Comparison of ENCODE assay signal across 19 cellular contexts in the genomic region with DNA sequence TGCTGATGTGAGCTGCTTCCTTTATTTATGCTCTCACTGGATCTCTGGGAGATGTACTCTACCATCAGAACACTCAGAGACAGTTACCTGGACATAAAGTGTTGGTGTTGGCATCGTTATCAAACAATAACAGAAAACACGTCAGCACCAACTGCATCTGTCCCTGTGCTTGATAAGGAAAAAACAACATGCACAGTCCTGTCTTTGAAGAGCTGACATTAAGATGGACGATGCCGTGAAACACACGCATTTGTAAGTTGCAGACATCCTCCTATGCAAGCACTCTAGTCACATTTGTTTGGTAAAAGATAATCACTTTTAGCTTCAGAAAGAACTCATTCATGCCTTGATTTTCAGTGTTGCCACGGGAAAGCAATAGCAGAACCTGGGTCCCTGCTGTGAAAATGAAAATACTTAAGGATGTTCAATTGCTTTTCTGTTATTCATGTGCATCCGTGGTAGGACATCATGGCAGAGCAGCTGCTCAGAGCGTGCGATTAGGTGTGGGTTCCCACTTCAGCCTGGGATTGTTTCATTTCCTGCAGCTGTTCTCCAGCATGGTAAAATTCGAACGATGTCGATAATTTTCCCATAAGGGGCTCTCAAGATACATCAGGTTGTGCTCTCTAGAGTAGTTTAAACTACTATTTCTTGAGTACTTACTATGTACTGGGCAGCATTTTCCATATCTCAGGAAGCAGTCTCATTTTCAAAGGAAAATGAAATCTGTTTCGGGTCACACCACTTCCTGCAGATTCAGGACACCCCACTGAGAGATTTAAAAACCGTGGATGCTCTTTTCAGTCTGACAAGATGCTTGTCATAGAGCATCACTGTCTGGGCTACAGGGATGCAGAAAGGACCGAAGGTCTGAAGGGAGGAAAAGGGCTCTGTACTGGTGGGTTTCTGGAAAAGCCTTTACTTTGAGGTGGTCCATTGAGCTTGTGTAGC.
DNase-seq lines count a peak whose midpoint lies in the region; ATAC-seq and TF ChIP-seq lines count a peak whose summit lies in the region.
"Had no signal": no experiment of that assay in that cellular context is flagged by ENCODE, and none has a peak within 500 bp of the region (broad histone marks: within the 10 kb centered on the region; RNA-seq: fewer than 3 reads in every experiment).

No MANE protein-coding gene starts in this region.

- DNase-seq in CD4-positive, alpha-beta memory T cell = no peak
- DNase-seq in NCI-H128 (lab: John Stamatoyannopoulos, UW; ENCODE audit: unreplicated experiment) = peak; percentile 61
- peak; percentile 63 for DNase-seq in NCI-H748 treated with DMSO at 0.1 percent for 48 hours (lab: John Stamatoyannopoulos, UW)
- no peak for DNase-seq in endodermal cell
- DNase-seq in Right ventricle myocardium inferior (ENCODE audit: missing footprints) = no peak
- no peak for DNase-seq in activated CD4-positive, alpha-beta memory T cell treated with anti-CD3 and anti-CD28 coated beads for 36 hours
- DNase-seq in activated naive CD4-positive, alpha-beta T cell treated with Interleukin-2 at 50 U/mL for 16 hours = no peak
- no peak for DNase-seq in HEK293T (ENCODE audit: extremely low spot score)
- DNase-seq: activated B cell treated with CpG ODN at 0.5 μM for 24 hours; activated naive CD4-positive, alpha-beta T cell; effector CD8-positive, alpha-beta T cell; GM23248; islet precursor cell; MG63; NCI-H526 treated with DMSO at 0.1 percent for 48 hours; Peyer's patch; right cardiac atrium had no signal

- H3K4me3 Mint-ChIP-seq in CD4-positive, alpha-beta memory T cell = peak overlapping the region in 2 of 8 donors; percentile 9 to 29
- no peak overlapping the region for H3K4me3 Mint-ChIP-seq in endodermal cell
- no peak overlapping the region for H3K4me3 Mint-ChIP-seq in activated CD4-positive, alpha-beta memory T cell treated with anti-CD3 and anti-CD28 coated beads for 36 hours
- H3K4me3 Mint-ChIP-seq: activated B cell treated with CpG ODN at 0.5 μM for 24 hours, memory B cell had no signal

- ATAC-seq in Right ventricle myocardium inferior = no peak

- no peaks in the 10 kb centered on the region for H3K27me3 Mint-ChIP-seq in CD4-positive, alpha-beta memory T cell
- H3K27me3 Mint-ChIP-seq in endodermal cell (ENCODE audit: insufficient read depth) = no peaks in the 10 kb centered on the region
- no peaks in the 10 kb centered on the region for H3K27me3 Mint-ChIP-seq in activated CD4-positive, alpha-beta memory T cell treated with anti-CD3 and anti-CD28 coated beads for 36 hours
- H3K27me3 Mint-ChIP-seq: activated B cell treated with CpG ODN at 0.5 μM for 24 hours, memory B cell had no signal

- H3K36me3 ChIP-seq in CD4-positive, alpha-beta memory T cell (ENCODE audit: insufficient read depth, low read length) = no peaks in the 10 kb centered on the region
- H3K36me3 ChIP-seq in endodermal cell (ENCODE audit: control insufficient read depth, insufficient read depth, low read length) = no peaks in the 10 kb centered on the region
- H3K36me3 ChIP-seq: MG63, neutrophil, Peyer's patch had no signal

- WGBS in endodermal cell (ENCODE audit: insufficient coverage in 1 of 2, insufficient read length in 1 of 2), 2 experiments = 82 to 90% methylated on average over 14 to 15 of the region's 15 CpGs

- peaks cover 8 to 33% of the 10 kb centered on the region in 2 donors for H3K36me3 Mint-ChIP-seq in CD4-positive, alpha-beta memory T cell
- H3K36me3 Mint-ChIP-seq in endodermal cell (ENCODE audit: low read depth) = no peaks in the 10 kb centered on the region
- peaks cover 7% of the 10 kb centered on the region for H3K36me3 Mint-ChIP-seq in activated CD4-positive, alpha-beta memory T cell treated with anti-CD3 and anti-CD28 coated beads for 36 hours

- intact Hi-C loops in CD4-positive, alpha-beta memory T cell (cut with micrococcal nuclease) = no loop called here
- intact Hi-C loops in Right ventricle myocardium inferior (cut with DNase I) = no loop called here
- intact Hi-C loops in activated CD4-positive, alpha-beta memory T cell treated with anti-CD3 and anti-CD28 coated beads for 36 hours (cut with micrococcal nuclease) = no loop called here

- peaks cover 39% of the 10 kb centered on the region for H3K4me1 ChIP-seq in CD4-positive, alpha-beta memory T cell (ENCODE audit: insufficient read depth, low read length)
- H3K4me1 ChIP-seq in endodermal cell (ENCODE audit: control insufficient read depth, insufficient read depth, low read length) = peaks cover 3% of the 10 kb centered on the region

- no peak overlapping the region for H3K9ac ChIP-seq in endodermal cell (ENCODE audit: extremely low read depth, low read length, poor library complexity, severe bottlenecking)
- H3K9ac ChIP-seq: GM23248 had no signal

- no peaks in the 10 kb centered on the region for H3K9me3 ChIP-seq in CD4-positive, alpha-beta memory T cell (ENCODE audit: control insufficient read depth in 1 of 2, low read length in 2 of 2)
- peaks cover 15% of the 10 kb centered on the region for H3K9me3 ChIP-seq in endodermal cell (ENCODE audit: control insufficient read depth, low read length)
- H3K9me3 ChIP-seq: MG63, neutrophil, Peyer's patch had no signal

- no peak overlapping the region for H3K27ac ChIP-seq in CD4-positive, alpha-beta memory T cell (ENCODE audit: low read depth, low read length)
- H3K27ac ChIP-seq in endodermal cell (ENCODE audit: low read depth, low read length) = peak overlapping the region; percentile 50
- H3K27ac ChIP-seq: GM23248, neutrophil, Peyer's patch had no signal

- POLR2A ChIA-PET in CD4-positive, alpha-beta memory T cell (lab: Charles Lee; ENCODE audit: partially characterized antibody) = interaction anchor here (1.2 to 2.4 kb wide), 2 partner anchors 8 to 10 kb away, joined by 5 to 11 read pairs; no protein-coding TSS in a partner anchor
- POLR2A ChIA-PET in activated CD4-positive, alpha-beta memory T cell treated with anti-CD3 and anti-CD28 coated beads for 36 hours (lab: Charles Lee) = no interaction called here
- POLR2A ChIA-PET in HEK293T (lab: Yijun Ruan, JAX) = no interaction called here

- no peak overlapping the region for H3K4me3 ChIP-seq in CD4-positive, alpha-beta memory T cell (ENCODE audit: low read length in 2 of 2)
- no peak overlapping the region for H3K4me3 ChIP-seq in endodermal cell (ENCODE audit: low read length)
- H3K4me3 ChIP-seq: GM23248, MG63, Peyer's patch had no signal

- CTCF ChIA-PET in CD4-positive, alpha-beta memory T cell (lab: Charles Lee; ENCODE audit: partially characterized antibody) = interaction anchor here (0.6 kb wide), 1 partner anchor 99 kb away, joined by 3 read pairs; no protein-coding TSS in a partner anchor
- CTCF ChIA-PET in activated CD4-positive, alpha-beta memory T cell treated with anti-CD3 and anti-CD28 coated beads for 36 hours (lab: Charles Lee) = no interaction called here
- CTCF ChIA-PET in HEK293T (lab: Yijun Ruan, JAX) = interaction anchor here (0.7 kb wide), 1 partner anchor 284 kb away, joined by 3 read pairs; no protein-coding TSS in a partner anchor

- peak overlapping the region in 5 of 7 donors; percentile 18 to 83 (median 72) for H3K27ac Mint-ChIP-seq in CD4-positive, alpha-beta memory T cell
- H3K27ac Mint-ChIP-seq in endodermal cell = no peak overlapping the region
- no peak overlapping the region for H3K27ac Mint-ChIP-seq in activated CD4-positive, alpha-beta memory T cell treated with anti-CD3 and anti-CD28 coated beads for 36 hours
- H3K27ac Mint-ChIP-seq: memory B cell had no signal

- peaks cover 0 to 8% (median 2%) of the 10 kb centered on the region in 8 donors for H3K9me3 Mint-ChIP-seq in CD4-positive, alpha-beta memory T cell
- peaks cover 26% of the 10 kb centered on the region for H3K9me3 Mint-ChIP-seq in endodermal cell
- H3K9me3 Mint-ChIP-seq in activated CD4-positive, alpha-beta memory T cell treated with anti-CD3 and anti-CD28 coated beads for 36 hours = peaks cover 6% of the 10 kb centered on the region
- H3K9me3 Mint-ChIP-seq: activated B cell treated with CpG ODN at 0.5 μM for 24 hours, memory B cell had no signal

- TF ChIP-seq CTCF in endodermal cell (conservative IDR thresholded peaks at IDR 0.05) = no peak

- peaks cover 38 to 65% (median 54%) of the 10 kb centered on the region in 4 donors for H3K4me1 Mint-ChIP-seq in CD4-positive, alpha-beta memory T cell
- peaks cover 5% of the 10 kb centered on the region for H3K4me1 Mint-ChIP-seq in endodermal cell
- H3K4me1 Mint-ChIP-seq in activated CD4-positive, alpha-beta memory T cell treated with anti-CD3 and anti-CD28 coated beads for 36 hours (ENCODE audit: low read depth) = peaks cover 44% of the 10 kb centered on the region

- no peaks in the 10 kb centered on the region for H3K27me3 ChIP-seq in CD4-positive, alpha-beta memory T cell (ENCODE audit: insufficient read depth, low read length)
- no peaks in the 10 kb centered on the region for H3K27me3 ChIP-seq in endodermal cell (ENCODE audit: control insufficient read depth, insufficient read depth, low read length, poor library complexity, severe bottlenecking)
- H3K27me3 ChIP-seq: MG63, neutrophil, Peyer's patch had no signal

TF ChIP-seq in HEK293T, 16 proteins besides CTCF, POLR2A, EP300 and RAD21:
- TF ChIP-seq LEF1 (IDR thresholded peaks at IDR 0.05; ENCODE audit: borderline replicate concordance) (no peak), FOXM1 (IDR thresholded peaks at IDR 0.05; ENCODE audit: borderline replicate concordance) (no peak), NFRKB (IDR thresholded peaks at IDR 0.05) (no peak), SUZ12 (IDR thresholded peaks at IDR 0.05) (no peak), TARDBP (IDR thresholded peaks at IDR 0.05) (no peak), BHLHE40 (IDR thresholded peaks at IDR 0.05; ENCODE audit: borderline replicate concordance) (no peak), FOXK2 (IDR thresholded peaks at IDR 0.05) (no peak), HDGF (IDR thresholded peaks at IDR 0.05; ENCODE audit: borderline replicate concordance) (no peak), L3MBTL2 (conservative IDR thresholded peaks at IDR 0.05) (no peak), CTBP1 (IDR thresholded peaks at IDR 0.05; ENCODE audit: borderline replicate concordance) (no peak)
- TF ChIP-seq, protein P1, sequence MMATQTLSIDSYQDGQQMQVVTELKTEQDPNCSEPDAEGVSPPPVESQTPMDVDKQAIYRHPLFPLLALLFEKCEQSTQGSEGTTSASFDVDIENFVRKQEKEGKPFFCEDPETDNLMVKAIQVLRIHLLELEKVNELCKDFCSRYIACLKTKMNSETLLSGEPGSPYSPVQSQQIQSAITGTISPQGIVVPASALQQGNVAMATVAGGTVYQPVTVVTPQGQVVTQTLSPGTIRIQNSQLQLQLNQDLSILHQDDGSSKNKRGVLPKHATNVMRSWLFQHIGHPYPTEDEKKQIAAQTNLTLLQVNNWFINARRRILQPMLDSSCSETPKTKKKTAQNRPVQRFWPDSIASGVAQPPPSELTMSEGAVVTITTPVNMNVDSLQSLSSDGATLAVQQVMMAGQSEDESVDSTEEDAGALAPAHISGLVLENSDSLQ (IDR thresholded peaks at IDR 0.05) = no peak

Comparison
In these comparisons a context has a peak if more than half of its experiments do, and no peak if none do; other contexts are left out.
1. DNase-seq: peak in NCI-H128 (single experiment) and NCI-H748 treated with DMSO at 0.1 percent for 48 hours (single experiment); none in CD4-positive, alpha-beta memory T cell (0 of 5), endodermal cell (single experiment), Right ventricle myocardium inferior (single experiment), activated CD4-positive, alpha-beta memory T cell treated with anti-CD3 and anti-CD28 coated beads for 36 hours (single experiment), activated naive CD4-positive, alpha-beta T cell treated with Interleukin-2 at 50 U/mL for 16 hours (single experiment) and HEK293T (single experiment).
2. H3K27ac Mint-ChIP-seq: peak in CD4-positive, alpha-beta memory T cell (5 of 7); none in endodermal cell (single experiment) and activated CD4-positive, alpha-beta memory T cell treated with anti-CD3 and anti-CD28 coated beads for 36 hours (single experiment).